Comparison of ENCODE assay signal across 8 cellular contexts in genomic region chr7:74655785-74656420, GRCh38. TPM values are rescaled to one million over a fixed set of nuclear protein-coding genes. Genes with fewer than 3 reads are reported as not detected.
A peak's percentile ranks its signal among the peaks of the same experiment; 100 is the strongest.
DNase-seq lines count a peak whose midpoint lies in the region; ATAC-seq and TF ChIP-seq lines count a peak whose summit lies in the region.

No MANE protein-coding gene starts in this region.

- peaks cover 4% of the 10 kb centered on the region for H3K36me3 Mint-ChIP-seq in activated naive CD8-positive, alpha-beta T cell treated with anti-CD3 and anti-CD28 coated beads, Interleukin-2, amount 10 ng/mL, durations not matched to agents 7 days and 5 days

- no peaks in the 10 kb centered on the region for H3K27me3 ChIP-seq in cardiac muscle cell
- no peaks in the 10 kb centered on the region for H3K27me3 ChIP-seq in liver (ENCODE audit: control insufficient read depth in 4 of 4, insufficient read depth in 4 of 4, low read length in 3 of 4)
- no peaks in the 10 kb centered on the region for H3K27me3 ChIP-seq in upper lobe of right lung

- H3K27ac Mint-ChIP-seq in activated naive CD8-positive, alpha-beta T cell treated with anti-CD3 and anti-CD28 coated beads, Interleukin-2, amount 10 ng/mL, durations not matched to agents 7 days and 5 days = peak overlapping the region; percentile 93

- peak overlapping the region; percentile 65 to 78 for H3K9ac ChIP-seq in liver (ENCODE audit: low read depth in 1 of 2, low read length in 2 of 2)

- WGBS in liver = 38% methylated on average over 20 of the region's 20 CpGs

- H3K4me1 Mint-ChIP-seq in activated naive CD8-positive, alpha-beta T cell treated with anti-CD3 and anti-CD28 coated beads, Interleukin-2, amount 10 ng/mL, durations not matched to agents 7 days and 5 days = peaks cover 34% of the 10 kb centered on the region

- H3K9me3 ChIP-seq in cardiac muscle cell (ENCODE audit: low read depth) (no peaks in the 10 kb centered on the region), liver (ENCODE audit: control insufficient read depth in 4 of 4, low read length in 3 of 4) (no peaks in the 10 kb centered on the region), upper lobe of right lung (no peaks in the 10 kb centered on the region)

- no peak for TF ChIP-seq RAD21 in liver (IDR thresholded peaks at IDR 0.05)

- no peaks in the 10 kb centered on the region for H3K27me3 Mint-ChIP-seq in activated naive CD8-positive, alpha-beta T cell treated with anti-CD3 and anti-CD28 coated beads, Interleukin-2, amount 10 ng/mL, durations not matched to agents 7 days and 5 days

- H3K27ac ChIP-seq in cardiac muscle cell = peak overlapping the region; percentile 96
- H3K27ac ChIP-seq in liver (ENCODE audit: low read depth in 1 of 2, low read length in 2 of 2) = peak overlapping the region; percentile 73 to 96
- peak overlapping the region; percentile 97 for H3K27ac ChIP-seq in upper lobe of right lung

- no peaks in the 10 kb centered on the region for H3K9me3 Mint-ChIP-seq in activated naive CD8-positive, alpha-beta T cell treated with anti-CD3 and anti-CD28 coated beads, Interleukin-2, amount 10 ng/mL, durations not matched to agents 7 days and 5 days

- peaks cover 29% of the 10 kb centered on the region for H3K4me1 ChIP-seq in cardiac muscle cell (ENCODE audit: low read depth)
- peaks cover 15 to 50% (median 35%) of the 10 kb centered on the region in 4 donors for H3K4me1 ChIP-seq in liver (ENCODE audit: control insufficient read depth in 4 of 4, insufficient read depth in 4 of 4, low read length in 3 of 4)
- peaks cover 30% of the 10 kb centered on the region for H3K4me1 ChIP-seq in upper lobe of right lung

- intact Hi-C loops in left ventricle myocardium superior (cut with micrococcal nuclease) = no loop called here
- intact Hi-C loops in upper lobe of right lung (cut with DNase I) = no loop called here

- POLR2A ChIA-PET in activated naive CD8-positive, alpha-beta T cell treated with anti-CD3 and anti-CD28 coated beads, Interleukin-2, amount 10 ng/mL, durations not matched to agents 7 days and 5 days (lab: Charles Lee) = interaction anchor here (0.6 kb wide), 1 partner anchor 562 kb away, joined by 3 read pairs; no protein-coding TSS in a partner anchor

- no peaks in the 10 kb centered on the region for H3K36me3 ChIP-seq in cardiac muscle cell
- no peaks in the 10 kb centered on the region for H3K36me3 ChIP-seq in liver (ENCODE audit: control insufficient read depth in 4 of 4, insufficient read depth in 3 of 4, low read depth in 1 of 4, low read length in 3 of 4)
- H3K36me3 ChIP-seq in upper lobe of right lung = no peaks in the 10 kb centered on the region

- H3K4me3 ChIP-seq in cardiac muscle cell (peak overlapping the region; percentile 49), liver (ENCODE audit: low read depth in 1 of 3, low read length in 3 of 3) (peak overlapping the region; percentile 55 to 100 (median 78)), upper lobe of right lung (peak overlapping the region; percentile 97)

- H3K4me3 Mint-ChIP-seq in activated naive CD8-positive, alpha-beta T cell treated with anti-CD3 and anti-CD28 coated beads, Interleukin-2, amount 10 ng/mL, durations not matched to agents 7 days and 5 days = peak overlapping the region; percentile 91

- DNase-seq in cardiac muscle cell (ENCODE audit: low read depth in 1 of 2, low spot score in 1 of 2) (no peak), left ventricle myocardium superior (no peak), upper lobe of right lung (no peak), NCI-H774 (lab: John Stamatoyannopoulos, UW) (no peak), GM20000 (ENCODE audit: low spot score) (no peak)
- DNase-seq in activated naive CD8-positive, alpha-beta T cell treated with anti-CD3 and anti-CD28 coated beads, Interleukin-2, amount 10 ng/mL, durations not matched to agents 7 days and 5 days = no peak

- no peak for TF ChIP-seq CTCF in cardiac muscle cell (IDR thresholded peaks at IDR 0.05; ENCODE audit: low read depth, low read length)
- TF ChIP-seq CTCF in liver (IDR thresholded peaks at IDR 0.05; ENCODE audit: low read depth, low read length, missing input control) = no peak
- TF ChIP-seq CTCF in upper lobe of right lung (IDR thresholded peaks at IDR 0.05) = no peak
- TF ChIP-seq CTCF in GM20000 (IDR thresholded peaks at IDR 0.05; ENCODE audit: extremely low read depth, missing control alignments) = no peak

- ATAC-seq in left ventricle myocardium superior (no peak), upper lobe of right lung (no peak), GM19467 (IDR thresholded peaks at IDR 0.05; ENCODE audit: unreplicated experiment) (no peak)
- ATAC-seq in activated naive CD8-positive, alpha-beta T cell treated with anti-CD3 and anti-CD28 coated beads, Interleukin-2, amount 10 ng/mL, durations not matched to agents 7 days and 5 days (ENCODE audit: low read depth) = no peak

TF ChIP-seq in liver, 16 proteins besides CTCF, POLR2A, EP300 and RAD21:
- TF ChIP-seq ATF3 (IDR thresholded peaks at IDR 0.05) (no peak), TAF1 (conservative IDR thresholded peaks at IDR 0.05) (peak; percentile 33)

RNA-seq across cellular contexts. Expression of gene GTF2I, which starts 1.6 kb away (rescaled TPM):
- total RNA-seq in cardiac muscle cell (221 and 367 TPM in 2 replicates), left ventricle myocardium superior (134 TPM), liver (10 to 100 TPM; 67.7 to 97.9 TPM), upper lobe of right lung (221 TPM)
- polyA plus RNA-seq in cardiac muscle cell (189 and 203 TPM in 2 replicates), liver (10 to 100 TPM; 27.4 to 64.0 TPM)
- total RNA-seq in activated naive CD8-positive, alpha-beta T cell treated with anti-CD3 and anti-CD28 coated beads, Interleukin-2, amount 10 ng/mL, durations not matched to agents 7 days and 5 days = 100 to 1,000 TPM; 170 to 184 TPM
